In the genomic region with DNA sequence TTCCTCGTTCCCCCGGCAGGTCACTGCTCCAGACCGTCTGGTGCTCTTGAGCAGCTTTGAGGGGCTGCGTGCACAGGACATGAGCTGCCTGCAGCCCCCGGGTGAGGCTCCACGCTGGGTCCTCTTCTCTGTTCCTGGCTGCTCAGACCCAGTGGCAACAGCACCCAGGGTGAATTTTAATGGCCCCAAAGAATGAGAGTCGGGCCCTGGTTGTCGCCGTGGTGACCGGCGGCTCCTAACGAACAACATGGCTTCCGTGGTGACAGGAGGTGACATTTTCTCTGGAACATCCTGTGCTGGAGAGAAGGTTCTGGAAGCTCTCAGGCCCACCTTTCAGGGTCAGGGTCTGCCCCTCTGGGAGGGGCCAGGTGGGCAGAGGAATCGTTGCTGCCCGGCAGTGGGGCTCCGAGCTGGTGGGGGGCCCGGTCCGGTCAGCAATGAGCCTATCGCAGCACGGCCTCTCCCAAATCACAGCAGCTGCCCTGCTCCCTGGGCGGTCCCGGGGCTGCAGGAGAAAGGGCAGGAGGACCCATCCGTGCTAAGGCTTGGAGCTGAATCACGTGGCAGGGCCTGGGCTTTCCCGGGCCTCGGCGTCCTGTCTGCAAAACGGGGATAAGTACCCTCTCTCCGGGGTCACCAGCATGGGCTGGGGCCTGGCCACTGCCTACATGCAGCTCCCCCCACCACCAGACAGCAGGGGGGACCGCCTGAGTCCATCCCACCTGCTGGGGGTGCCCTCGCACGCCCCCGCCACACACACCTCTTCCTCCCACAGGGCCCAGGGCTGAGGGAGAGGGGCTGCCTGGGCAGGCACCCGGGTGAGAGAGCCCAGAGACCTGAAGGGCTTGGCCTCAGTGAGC, we compare ENCODE assay signal across 11 cellular contexts.
"Had no signal": no experiment of that assay in that cellular context is flagged by ENCODE, and none has a peak within 500 bp of the region (broad histone marks: within the 10 kb centered on the region; RNA-seq: fewer than 3 reads in every experiment).

No MANE protein-coding gene starts in this region.

- H3K9me3 ChIP-seq: esophagus muscularis mucosa, left lung, upper lobe of right lung had no signal

- ATAC-seq: left lung, upper lobe of right lung, WTC11 had no signal

- H3K27ac ChIP-seq: esophagus muscularis mucosa, left lung, upper lobe of right lung had no signal

- H3K4me3 ChIP-seq: esophagus muscularis mucosa, left lung, upper lobe of right lung had no signal

- H3K36me3 ChIP-seq: esophagus muscularis mucosa, left lung, upper lobe of right lung had no signal

- DNase-seq: activated CD4-positive, alpha-beta T cell treated with anti-CD3 and anti-CD28 coated beads for 48 hours; activated naive CD4-positive, alpha-beta T cell; aorta; left lung; mesenchymal stem cell; nephron progenitor cell; stimulated activated CD4-positive, alpha-beta T cell treated with anti-CD3 and anti-CD28 coated beads, Interleukin-15, amount 100 ng/mL, for 24 hours; stimulated activated CD4-positive, alpha-beta T cell treated with anti-CD3 and anti-CD28 coated beads, Interleukin-4, amount 100 ng/mL, for 24 hours; upper lobe of right lung had no signal
